Comparison of ENCODE assay signal across 1 cellular context in the genomic region with DNA sequence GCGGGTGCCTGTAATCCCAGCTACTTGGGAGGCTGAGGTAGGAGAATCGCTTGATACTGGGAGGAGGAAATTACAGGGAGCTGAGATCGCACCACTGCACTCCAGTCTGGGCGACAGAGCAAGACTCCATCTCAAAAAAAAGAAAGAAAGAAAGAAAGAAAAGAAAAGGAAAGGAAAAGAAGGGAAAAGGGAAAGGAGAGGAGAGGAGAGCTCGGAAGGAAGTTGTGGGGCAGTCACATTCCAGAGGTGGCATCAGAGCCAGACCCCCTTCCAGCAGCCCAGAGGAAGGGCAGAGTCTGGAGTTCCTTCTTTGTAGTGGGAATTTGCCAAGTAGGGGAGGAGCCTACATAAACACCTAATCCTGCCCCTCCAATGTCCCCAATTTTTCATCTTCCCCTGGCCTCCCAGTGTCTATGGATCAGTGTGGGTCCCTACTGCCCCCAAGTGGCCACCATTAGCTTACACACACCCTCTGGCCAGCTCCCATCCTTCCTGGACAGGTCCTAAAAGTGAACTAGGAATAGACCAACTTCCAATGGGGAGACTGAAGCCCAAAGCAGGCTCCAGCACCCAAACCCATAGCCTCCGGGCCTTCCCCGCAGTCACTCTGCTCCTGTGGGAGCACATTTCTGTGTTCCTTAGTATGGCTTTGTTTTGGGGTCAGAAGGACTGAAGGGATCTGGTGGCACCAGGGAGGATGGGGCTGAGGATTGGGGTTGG.
TF ChIP-seq lines count a peak whose summit lies in the region.

No MANE protein-coding gene starts in this region.

TF ChIP-seq in IMR-90, 13 proteins besides CTCF, POLR2A, EP300 and RAD21 (continued from another document):
- no peak for TF ChIP-seq CHD1 (IDR thresholded peaks at IDR 0.05; ENCODE audit: low read depth, low read length)
